ENCODE assay signal across 1 cellular context in genomic region chr12:40034156-40034555, GRCh38.
TF ChIP-seq lines count a peak whose summit lies in the region.

No MANE protein-coding gene starts in this region.

TF ChIP-seq in GM23338, 12 proteins besides CTCF, POLR2A, EP300 and RAD21 (continued from another document):
- TF ChIP-seq ETS1 (IDR thresholded peaks at IDR 0.05) = no peak
- no peak for TF ChIP-seq ZNF331 (CRISPR knock-in tag; IDR thresholded peaks at IDR 0.05; ENCODE audit: low read depth)
- TF ChIP-seq, protein P1, sequence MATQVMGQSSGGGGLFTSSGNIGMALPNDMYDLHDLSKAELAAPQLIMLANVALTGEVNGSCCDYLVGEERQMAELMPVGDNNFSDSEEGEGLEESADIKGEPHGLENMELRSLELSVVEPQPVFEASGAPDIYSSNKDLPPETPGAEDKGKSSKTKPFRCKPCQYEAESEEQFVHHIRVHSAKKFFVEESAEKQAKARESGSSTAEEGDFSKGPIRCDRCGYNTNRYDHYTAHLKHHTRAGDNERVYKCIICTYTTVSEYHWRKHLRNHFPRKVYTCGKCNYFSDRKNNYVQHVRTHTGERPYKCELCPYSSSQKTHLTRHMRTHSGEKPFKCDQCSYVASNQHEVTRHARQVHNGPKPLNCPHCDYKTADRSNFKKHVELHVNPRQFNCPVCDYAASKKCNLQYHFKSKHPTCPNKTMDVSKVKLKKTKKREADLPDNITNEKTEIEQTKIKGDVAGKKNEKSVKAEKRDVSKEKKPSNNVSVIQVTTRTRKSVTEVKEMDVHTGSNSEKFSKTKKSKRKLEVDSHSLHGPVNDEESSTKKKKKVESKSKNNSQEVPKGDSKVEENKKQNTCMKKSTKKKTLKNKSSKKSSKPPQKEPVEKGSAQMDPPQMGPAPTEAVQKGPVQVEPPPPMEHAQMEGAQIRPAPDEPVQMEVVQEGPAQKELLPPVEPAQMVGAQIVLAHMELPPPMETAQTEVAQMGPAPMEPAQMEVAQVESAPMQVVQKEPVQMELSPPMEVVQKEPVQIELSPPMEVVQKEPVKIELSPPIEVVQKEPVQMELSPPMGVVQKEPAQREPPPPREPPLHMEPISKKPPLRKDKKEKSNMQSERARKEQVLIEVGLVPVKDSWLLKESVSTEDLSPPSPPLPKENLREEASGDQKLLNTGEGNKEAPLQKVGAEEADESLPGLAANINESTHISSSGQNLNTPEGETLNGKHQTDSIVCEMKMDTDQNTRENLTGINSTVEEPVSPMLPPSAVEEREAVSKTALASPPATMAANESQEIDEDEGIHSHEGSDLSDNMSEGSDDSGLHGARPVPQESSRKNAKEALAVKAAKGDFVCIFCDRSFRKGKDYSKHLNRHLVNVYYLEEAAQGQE (IDR thresholded peaks at IDR 0.05; ENCODE audit: unreplicated experiment) = no peak
- no peak for TF ChIP-seq POLR2AphosphoS5 (IDR thresholded peaks at IDR 0.05; ENCODE audit: low read depth)
- TF ChIP-seq, protein P2, sequence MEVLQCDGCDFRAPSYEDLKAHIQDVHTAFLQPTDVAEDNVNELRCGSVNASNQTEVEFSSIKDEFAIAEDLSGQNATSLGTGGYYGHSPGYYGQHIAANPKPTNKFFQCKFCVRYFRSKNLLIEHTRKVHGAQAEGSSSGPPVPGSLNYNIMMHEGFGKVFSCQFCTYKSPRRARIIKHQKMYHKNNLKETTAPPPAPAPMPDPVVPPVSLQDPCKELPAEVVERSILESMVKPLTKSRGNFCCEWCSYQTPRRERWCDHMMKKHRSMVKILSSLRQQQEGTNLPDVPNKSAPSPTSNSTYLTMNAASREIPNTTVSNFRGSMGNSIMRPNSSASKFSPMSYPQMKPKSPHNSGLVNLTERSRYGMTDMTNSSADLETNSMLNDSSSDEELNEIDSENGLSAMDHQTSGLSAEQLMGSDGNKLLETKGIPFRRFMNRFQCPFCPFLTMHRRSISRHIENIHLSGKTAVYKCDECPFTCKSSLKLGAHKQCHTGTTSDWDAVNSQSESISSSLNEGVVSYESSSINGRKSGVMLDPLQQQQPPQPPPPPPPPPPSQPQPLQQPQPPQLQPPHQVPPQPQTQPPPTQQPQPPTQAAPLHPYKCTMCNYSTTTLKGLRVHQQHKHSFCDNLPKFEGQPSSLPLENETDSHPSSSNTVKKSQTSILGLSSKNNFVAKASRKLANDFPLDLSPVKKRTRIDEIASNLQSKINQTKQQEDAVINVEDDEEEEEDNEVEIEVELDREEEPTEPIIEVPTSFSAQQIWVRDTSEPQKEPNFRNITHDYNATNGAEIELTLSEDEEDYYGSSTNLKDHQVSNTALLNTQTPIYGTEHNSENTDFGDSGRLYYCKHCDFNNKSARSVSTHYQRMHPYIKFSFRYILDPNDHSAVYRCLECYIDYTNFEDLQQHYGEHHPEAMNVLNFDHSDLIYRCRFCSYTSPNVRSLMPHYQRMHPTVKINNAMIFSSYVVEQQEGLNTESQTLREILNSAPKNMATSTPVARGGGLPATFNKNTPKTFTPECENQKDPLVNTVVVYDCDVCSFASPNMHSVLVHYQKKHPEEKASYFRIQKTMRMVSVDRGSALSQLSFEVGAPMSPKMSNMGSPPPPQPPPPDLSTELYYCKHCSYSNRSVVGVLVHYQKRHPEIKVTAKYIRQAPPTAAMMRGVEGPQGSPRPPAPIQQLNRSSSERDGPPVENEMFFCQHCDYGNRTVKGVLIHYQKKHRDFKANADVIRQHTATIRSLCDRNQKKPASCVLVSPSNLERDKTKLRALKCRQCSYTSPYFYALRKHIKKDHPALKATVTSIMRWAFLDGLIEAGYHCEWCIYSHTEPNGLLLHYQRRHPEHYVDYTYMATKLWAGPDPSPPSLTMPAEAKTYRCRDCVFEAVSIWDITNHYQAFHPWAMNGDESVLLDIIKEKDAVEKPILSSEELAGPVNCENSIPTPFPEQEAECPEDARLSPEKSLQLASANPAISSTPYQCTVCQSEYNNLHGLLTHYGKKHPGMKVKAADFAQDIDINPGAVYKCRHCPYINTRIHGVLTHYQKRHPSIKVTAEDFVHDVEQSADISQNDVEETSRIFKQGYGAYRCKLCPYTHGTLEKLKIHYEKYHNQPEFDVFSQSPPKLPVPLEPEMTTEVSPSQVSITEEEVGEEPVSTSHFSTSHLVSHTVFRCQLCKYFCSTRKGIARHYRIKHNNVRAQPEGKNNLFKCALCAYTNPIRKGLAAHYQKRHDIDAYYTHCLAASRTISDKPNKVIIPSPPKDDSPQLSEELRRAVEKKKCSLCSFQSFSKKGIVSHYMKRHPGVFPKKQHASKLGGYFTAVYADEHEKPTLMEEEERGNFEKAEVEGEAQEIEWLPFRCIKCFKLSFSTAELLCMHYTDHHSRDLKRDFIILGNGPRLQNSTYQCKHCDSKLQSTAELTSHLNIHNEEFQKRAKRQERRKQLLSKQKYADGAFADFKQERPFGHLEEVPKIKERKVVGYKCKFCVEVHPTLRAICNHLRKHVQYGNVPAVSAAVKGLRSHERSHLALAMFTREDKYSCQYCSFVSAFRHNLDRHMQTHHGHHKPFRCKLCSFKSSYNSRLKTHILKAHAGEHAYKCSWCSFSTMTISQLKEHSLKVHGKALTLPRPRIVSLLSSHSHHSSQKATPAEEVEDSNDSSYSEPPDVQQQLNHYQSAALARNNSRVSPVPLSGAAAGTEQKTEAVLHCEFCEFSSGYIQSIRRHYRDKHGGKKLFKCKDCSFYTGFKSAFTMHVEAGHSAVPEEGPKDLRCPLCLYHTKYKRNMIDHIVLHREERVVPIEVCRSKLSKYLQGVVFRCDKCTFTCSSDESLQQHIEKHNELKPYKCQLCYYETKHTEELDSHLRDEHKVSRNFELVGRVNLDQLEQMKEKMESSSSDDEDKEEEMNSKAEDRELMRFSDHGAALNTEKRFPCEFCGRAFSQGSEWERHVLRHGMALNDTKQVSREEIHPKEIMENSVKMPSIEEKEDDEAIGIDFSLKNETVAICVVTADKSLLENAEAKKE (CRISPR knock-in tag; IDR thresholded peaks at IDR 0.05) = no peak
- TF ChIP-seq EZH2 (IDR thresholded peaks at IDR 0.05; ENCODE audit: low read depth, unreplicated experiment) = no peak
- TF ChIP-seq JUNB (IDR thresholded peaks at IDR 0.05; ENCODE audit: unreplicated experiment) = no peak
- TF ChIP-seq CREB1 (CRISPR knock-in tag; IDR thresholded peaks at IDR 0.05; ENCODE audit: low read depth) = no peak
